9 cellular contexts compared by ENCODE assay signal in the genomic region with DNA sequence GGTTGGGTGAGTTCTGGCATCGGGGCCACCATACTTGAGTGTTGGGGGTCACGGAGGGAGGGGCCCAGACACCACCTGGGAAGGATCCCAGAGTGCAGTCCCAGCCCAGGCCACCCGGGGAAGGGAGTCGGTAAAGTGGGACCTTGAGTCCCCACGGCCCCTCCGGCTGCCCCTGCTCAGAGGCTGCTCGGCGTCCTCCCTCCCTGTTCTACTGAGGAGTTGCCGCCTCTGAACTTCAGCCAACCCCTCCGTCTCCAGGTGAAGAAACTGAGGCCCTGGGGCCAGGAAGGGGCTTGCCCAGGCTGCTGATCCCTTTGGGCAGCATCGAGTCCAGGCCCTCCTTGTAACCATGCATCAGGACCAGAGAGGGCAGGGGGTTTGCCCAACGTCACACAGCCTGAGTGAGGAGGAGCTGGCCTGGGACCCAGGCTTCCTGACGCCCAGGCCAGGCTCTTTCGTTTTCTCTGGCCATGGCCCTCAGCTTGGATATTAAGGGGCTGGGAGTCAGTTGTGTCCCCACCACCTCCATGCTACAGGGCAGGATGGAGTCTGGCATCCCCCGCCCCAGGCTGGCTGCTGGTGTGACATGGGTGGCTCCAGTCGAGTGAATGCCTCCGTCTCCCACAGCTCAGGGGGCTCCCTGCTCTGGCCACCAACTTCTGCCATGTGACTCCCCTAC. TPM values are rescaled to one million over a fixed set of nuclear protein-coding genes. Genes with fewer than 3 reads are reported as not detected.
DNase-seq lines count a peak whose midpoint lies in the region; ATAC-seq and TF ChIP-seq lines count a peak whose summit lies in the region.
"Had no signal": no experiment of that assay in that cellular context is flagged by ENCODE, and none has a peak within 500 bp of the region (broad histone marks: within the 10 kb centered on the region; RNA-seq: fewer than 3 reads in every experiment).

No MANE protein-coding gene starts in this region.

- peaks cover 6 to 51% (median 29%) of the 10 kb centered on the region in 6 donors for H3K4me1 ChIP-seq in spleen
- H3K4me1 ChIP-seq in hepatocyte (ENCODE audit: insufficient read depth), result no peaks in the 10 kb centered on the region

- H3K9me3 Mint-ChIP-seq in T-cell, result no peaks in the 10 kb centered on the region
- H3K9me3 Mint-ChIP-seq in effector memory CD8-positive, alpha-beta T cell, result no peaks in the 10 kb centered on the region
- H3K9me3 Mint-ChIP-seq: neural crest cell had no signal

- peaks cover 6% of the 10 kb centered on the region for H3K36me3 Mint-ChIP-seq in T-cell
- H3K36me3 Mint-ChIP-seq in effector memory CD8-positive, alpha-beta T cell (ENCODE audit: insufficient read depth), result peaks cover 11% of the 10 kb centered on the region

- peak; percentile 4 to 15 (median 10) for ATAC-seq in T-cell (replicated peaks in 1 of 4)
- ATAC-seq in effector memory CD8-positive, alpha-beta T cell (replicated peaks), result peak; percentile 4
- ATAC-seq in HG03196 (IDR thresholded peaks at IDR 0.05; ENCODE audit: unreplicated experiment), result no peak
- no peak for ATAC-seq in GM18858 (IDR thresholded peaks at IDR 0.05; ENCODE audit: unreplicated experiment)

- TF ChIP-seq CTCF in GM12875 (IDR thresholded peaks at IDR 0.05; ENCODE audit: borderline replicate concordance, insufficient read depth, low read depth, low read length) (peak; percentile 26; the same call in 1 of the 2 replicates), spleen (IDR thresholded peaks at IDR 0.05 in 8 of 11, conservative IDR thresholded peaks at IDR 0.05 in 3 of 11) (peak in 3 of 11 experiments; percentile 9 to 23 (median 16)), hepatocyte (IDR thresholded peaks at IDR 0.05; ENCODE audit: poor library complexity) (no peak)

- peak overlapping the region; percentile 74 to 96 (median 90) for H3K27ac ChIP-seq in spleen
- H3K27ac ChIP-seq in hepatocyte, result no peak overlapping the region

- H3K9me2 ChIP-seq in hepatocyte (replicated peaks; ENCODE audit: insufficient read depth), result no peaks in the 10 kb centered on the region

- H3K27ac Mint-ChIP-seq in T-cell, result peak overlapping the region; percentile 95 to 96
- H3K27ac Mint-ChIP-seq in effector memory CD8-positive, alpha-beta T cell, result peak overlapping the region; percentile 91 to 95

- CTCF ChIA-PET in T-cell (lab: Charles Lee), result interaction anchor here in 1 of 2 donors (1.6 kb wide), 1 partner anchor 189 kb away, joined by 12 read pairs; no protein-coding TSS in a partner anchor

- intact Hi-C loops in spleen (cut with DNase I; ENCODE audit: low total_unique reads), result no loop called here

- H3K4me1 Mint-ChIP-seq in T-cell, result peaks cover 27 to 36% (median 35%) of the 10 kb centered on the region in 3 donors
- peaks cover 25 to 30% of the 10 kb centered on the region in 2 donors for H3K4me1 Mint-ChIP-seq in effector memory CD8-positive, alpha-beta T cell (ENCODE audit: low read depth in 2 of 2)

- H3K36me3 ChIP-seq in spleen (peaks cover 0 to 40% (median 15%) of the 10 kb centered on the region in 6 donors), hepatocyte (replicated peaks; ENCODE audit: insufficient read depth, low read depth) (no peaks in the 10 kb centered on the region)

- no peak for TF ChIP-seq POLR2A in spleen (IDR thresholded peaks at IDR 0.05)

- H3K27me3 Mint-ChIP-seq in T-cell, result no peaks in the 10 kb centered on the region
- H3K27me3 Mint-ChIP-seq in effector memory CD8-positive, alpha-beta T cell, result no peaks in the 10 kb centered on the region

- H3K9me3 ChIP-seq in spleen (no peaks in the 10 kb centered on the region), hepatocyte (ENCODE audit: low read depth) (no peaks in the 10 kb centered on the region)

- H3K4me3 Mint-ChIP-seq in T-cell, result peak overlapping the region; percentile 84 to 86 (median 86)
- peak overlapping the region; percentile 76 to 83 for H3K4me3 Mint-ChIP-seq in effector memory CD8-positive, alpha-beta T cell
- H3K4me3 Mint-ChIP-seq: neural crest cell had no signal

- H3K27me3 ChIP-seq in spleen (replicated peaks in 1 of 7) (peaks cover 0 to 31% (median 0%) of the 10 kb centered on the region in 7 donors), hepatocyte (no peaks in the 10 kb centered on the region)

- H3K4me3 ChIP-seq in GM12875 (ENCODE audit: low read depth, low read length) (peak overlapping the region; percentile 87), spleen (peak overlapping the region; percentile 33 to 75 (median 58)), hepatocyte (no peak overlapping the region)

- H3K79me2 ChIP-seq in hepatocyte, result no peaks in the 10 kb centered on the region

- H3K4me2 ChIP-seq in hepatocyte, result no peak overlapping the region

- POLR2A ChIA-PET in T-cell (lab: Charles Lee), result no interaction called here

- H4K20me1 ChIP-seq in hepatocyte (ENCODE audit: insufficient read depth, poor library complexity, severe bottlenecking), result no peaks in the 10 kb centered on the region

- no peak overlapping the region for H2AFZ ChIP-seq in hepatocyte

- WGBS in spleen, 5 donors, result 17 to 60% (median 24%) methylated on average over 13 to 17 of the region's 17 CpGs
- 91% methylated on average over 13 of the region's 17 CpGs for WGBS in hepatocyte (ENCODE audit: low lambda C conversion rate, missing lambda C conversion rate)

- DNase-seq in T-cell, result peak in 4 of 34 experiments; percentile 8 to 23 (median 14)
- DNase-seq in effector memory CD8-positive, alpha-beta T cell, result no peak
- peak; percentile 89 for DNase-seq in spleen
- DNase-seq in hepatocyte (ENCODE audit: low spot score), result no peak
- no peak for DNase-seq in NCI-H1694 treated with DMSO at 0.1 percent for 48 hours (lab: John Stamatoyannopoulos, UW)

RNA-seq across cellular contexts. Expression of a gene that starts 1.3 kb away (rescaled TPM):
- 100 to 1,000 TPM; 153 to 236 (median 197) TPM for total RNA-seq in T-cell
- 100 to 1,000 TPM; 129 to 226 (median 142) TPM for total RNA-seq in spleen
- 100 to 1,000 TPM; 118 to 214 (median 204) TPM for polyA plus RNA-seq in spleen
- 0.96 and 1.00 TPM in 2 replicates for total RNA-seq in hepatocyte
- 0.77 and 2.8 TPM in 2 replicates for polyA plus RNA-seq in hepatocyte

Comparison
In these comparisons a context has a peak if more than half of its experiments do, and no peak if none do; other contexts are left out.
1. ATAC-seq: peak in T-cell (4 of 4) and effector memory CD8-positive, alpha-beta T cell (single experiment); none in HG03196 (single experiment) and GM18858 (single experiment).
2. RNA of a gene that starts 1.3 kb away (total RNA-seq): 153 to 236 TPM in T-cell and 129 to 226 TPM in spleen; 0.96 to 1.00 TPM in hepatocyte; every median in the first group is over 10 times any median in the second.